Comparison of ENCODE assay signal across 1 cellular context in genomic region chr5:86526811-86527348, GRCh38.
A peak's percentile ranks its signal among the peaks of the same experiment; 100 is the strongest.
TF ChIP-seq lines count a peak whose summit lies in the region.

No MANE protein-coding gene starts in this region.

TF ChIP-seq in K562, 482 proteins besides CTCF, POLR2A, EP300 and RAD21 (continued from another document and continues in another):
- no peak; the same call in 1 of the 2 replicates for TF ChIP-seq ZNF507 (tag; conservative IDR thresholded peaks at IDR 0.05)
- TF ChIP-seq ZNF24 (IDR thresholded peaks at IDR 0.05), result peak; percentile 78
- TF ChIP-seq CREB1 (IDR thresholded peaks at IDR 0.05), result peak; percentile 73
- TF ChIP-seq CREB1 (CRISPR knock-in tag; IDR thresholded peaks at IDR 0.05), result no peak
- no peak for TF ChIP-seq ZNF436 (CRISPR knock-in tag; IDR thresholded peaks at IDR 0.05)
- TF ChIP-seq NFE2L1 (tag; IDR thresholded peaks at IDR 0.05; ENCODE audit: borderline replicate concordance, low read depth), result peak; percentile 20; the same call in 1 of the 2 replicates
- TF ChIP-seq HOMEZ (CRISPR knock-in tag; IDR thresholded peaks at IDR 0.05), result no peak
- peak; percentile 18 for TF ChIP-seq FOS (IDR thresholded peaks at IDR 0.05; ENCODE audit: extremely low read depth, insufficient read length)
- peak; percentile 39; the same call in 1 of the 2 replicates for TF ChIP-seq ZFP1 (CRISPR knock-in tag; IDR thresholded peaks at IDR 0.05)
- TF ChIP-seq ZBTB8A (IDR thresholded peaks at IDR 0.05; ENCODE audit: partially characterized antibody), result no peak
- TF ChIP-seq CGGBP1 (CRISPR knock-in tag; IDR thresholded peaks at IDR 0.05), result no peak
- TF ChIP-seq DDX20 (tag; IDR thresholded peaks at IDR 0.05; ENCODE audit: low read depth), result peak; percentile 90
- TF ChIP-seq KDM1A (IDR thresholded peaks at IDR 0.05), result peak; percentile 97
- no peak for TF ChIP-seq ZNF280B (CRISPR knock-in tag; IDR thresholded peaks at IDR 0.05)
- peak; percentile 98 for TF ChIP-seq ELF4 (CRISPR knock-in tag; IDR thresholded peaks at IDR 0.05)
- TF ChIP-seq ETS2 (tag; IDR thresholded peaks at IDR 0.05; ENCODE audit: borderline replicate concordance, poor library complexity, severe bottlenecking), result no peak
- no peak for TF ChIP-seq COPS2 (conservative IDR thresholded peaks at IDR 0.05)
- TF ChIP-seq FOXK1 (CRISPR knock-in tag; IDR thresholded peaks at IDR 0.05; ENCODE audit: borderline replicate concordance), result no peak
- TF ChIP-seq MAFK (IDR thresholded peaks at IDR 0.05; ENCODE audit: low read length), result peak; percentile 83
- TF ChIP-seq MYBL2 (IDR thresholded peaks at IDR 0.05; ENCODE audit: low read depth), result no peak; the same call in 1 of the 2 replicates
- TF ChIP-seq MYBL2 (CRISPR knock-in tag; IDR thresholded peaks at IDR 0.05; ENCODE audit: borderline replicate concordance), result no peak
- peak; percentile 97 for TF ChIP-seq ZNF311 (CRISPR knock-in tag; IDR thresholded peaks at IDR 0.05)
- TF ChIP-seq GABPB1 (CRISPR knock-in tag; IDR thresholded peaks at IDR 0.05), result no peak; the same call in 1 of the 2 replicates
- no peak for TF ChIP-seq BRF1 (IDR thresholded peaks at IDR 0.05; ENCODE audit: borderline replicate concordance, extremely low read depth, insufficient read length)
- TF ChIP-seq THRAP3 (IDR thresholded peaks at IDR 0.05; ENCODE audit: borderline replicate concordance), result no peak
- peak; percentile 75; the same call in 1 of the 2 replicates for TF ChIP-seq ZBTB2 (IDR thresholded peaks at IDR 0.05)
- no peak for TF ChIP-seq ZC3H8 (IDR thresholded peaks at IDR 0.05)
- no peak for TF ChIP-seq E2F5 (CRISPR knock-in tag; IDR thresholded peaks at IDR 0.05)
- TF ChIP-seq LEF1 (IDR thresholded peaks at IDR 0.05), result peak; percentile 86
- peak; percentile 77 for TF ChIP-seq IRF9 (tag; IDR thresholded peaks at IDR 0.05)
- TF ChIP-seq ZNF12 (CRISPR knock-in tag; IDR thresholded peaks at IDR 0.05), result no peak
- no peak for TF ChIP-seq ZNF121 (CRISPR knock-in tag; conservative IDR thresholded peaks at IDR 0.05)
- peak; percentile 93 for TF ChIP-seq SMAD1 (IDR thresholded peaks at IDR 0.05; ENCODE audit: low read depth, low read length, partially characterized antibody)
- TF ChIP-seq SMARCE1 (IDR thresholded peaks at IDR 0.05), result peak; percentile 98
- TF ChIP-seq NR2C2 (CRISPR knock-in tag; IDR thresholded peaks at IDR 0.05), result no peak
- peak; percentile 81 for TF ChIP-seq NR2C2 (tag; IDR thresholded peaks at IDR 0.05)
- peak; percentile 94 for TF ChIP-seq BACH1 (tag; IDR thresholded peaks at IDR 0.05)
- TF ChIP-seq NFIC (IDR thresholded peaks at IDR 0.05), result peak; percentile 98
- TF ChIP-seq ZNF76 (CRISPR knock-in tag; IDR thresholded peaks at IDR 0.05; ENCODE audit: borderline replicate concordance), result 0 out of 2 replicates have a peak, but pooled peaks have one; percentile 75
- no peak for TF ChIP-seq RBM22 (IDR thresholded peaks at IDR 0.05; ENCODE audit: low read depth, low read length, poor library complexity, severe bottlenecking)
- peak; percentile 55; the same call in 1 of the 2 replicates for TF ChIP-seq ZBTB34 (CRISPR knock-in tag; IDR thresholded peaks at IDR 0.05)
- TF ChIP-seq ELK3 (CRISPR knock-in tag; IDR thresholded peaks at IDR 0.05), result peak; percentile 92
- TF ChIP-seq EWSR1 (IDR thresholded peaks at IDR 0.05; ENCODE audit: borderline replicate concordance, low read depth, partially characterized antibody), result no peak
- no peak for TF ChIP-seq FOXA1 (IDR thresholded peaks at IDR 0.05; ENCODE audit: borderline replicate concordance)
- TF ChIP-seq FOSL1 (tag; conservative IDR thresholded peaks at IDR 0.05), result peak; percentile 100
- peak; percentile 71; the same call in 1 of the 2 replicates for TF ChIP-seq MEF2A (IDR thresholded peaks at IDR 0.05; ENCODE audit: control insufficient read depth, low read depth, low read length)
- TF ChIP-seq NR0B1 (IDR thresholded peaks at IDR 0.05; ENCODE audit: partially characterized antibody), result no peak
- no peak for TF ChIP-seq ASH1L (IDR thresholded peaks at IDR 0.05; ENCODE audit: borderline replicate concordance, low read depth, partially characterized antibody)
- peak; percentile 100 for TF ChIP-seq KLF16 (IDR thresholded peaks at IDR 0.05)
- TF ChIP-seq ZNF655 (CRISPR knock-in tag; IDR thresholded peaks at IDR 0.05), result no peak
- 0 out of 2 replicates have a peak, but pooled peaks have one; percentile 51 for TF ChIP-seq RNF219 (CRISPR knock-in tag; IDR thresholded peaks at IDR 0.05)
- TF ChIP-seq ZNF583 (CRISPR knock-in tag; IDR thresholded peaks at IDR 0.05), result peak; percentile 93
- TF ChIP-seq THAP12 (CRISPR knock-in tag; IDR thresholded peaks at IDR 0.05), result no peak
- TF ChIP-seq SREBF1 (IDR thresholded peaks at IDR 0.05; ENCODE audit: borderline replicate concordance, low read depth, low read length), result no peak
- no peak for TF ChIP-seq CBX1 (IDR thresholded peaks at IDR 0.05; ENCODE audit: low read depth)
